In genomic region chr6:53011993-53012392, GRCh38 we compare ENCODE assay signal across 21 cellular contexts. TPM values are rescaled to one million over a fixed set of nuclear protein-coding genes. Genes with fewer than 3 reads are reported as not detected.
DNase-seq lines count a peak whose midpoint lies in the region; ATAC-seq and TF ChIP-seq lines count a peak whose summit lies in the region.
"Had no signal": no experiment of that assay in that cellular context is flagged by ENCODE, and none has a peak within 500 bp of the region (broad histone marks: within the 10 kb centered on the region; RNA-seq: fewer than 3 reads in every experiment).

No MANE protein-coding gene starts in this region.

- no peak overlapping the region for H2AK5ac ChIP-seq in mesendoderm (ENCODE audit: low read length)

- no peak overlapping the region for H3K4me2 ChIP-seq in mesendoderm (ENCODE audit: low read length)

- no peaks in the 10 kb centered on the region for H3K79me2 ChIP-seq in mesendoderm (ENCODE audit: control insufficient read depth, insufficient read depth, low read length)

- H3K27ac Mint-ChIP-seq in stimulated activated effector memory CD8-positive, alpha-beta T cell treated with anti-CD3 and anti-CD28 coated beads, Interleukin-12 subunit alpha, Interleukin-12 subunit beta, amount 100 ng/mL, for 72 hours = no peak overlapping the region
- H3K27ac Mint-ChIP-seq in activated naive CD8-positive, alpha-beta T cell treated with anti-CD3 and anti-CD28 coated beads, Interleukin-2, amount 50 U/mL, for 24 hours = no peak overlapping the region

- WGBS in mesendoderm (ENCODE audit: extremely low coverage, insufficient coverage, low lambda C conversion rate) = no CpG with 5 or more reads among the region's 1 CpG

- no peaks in the 10 kb centered on the region for H3K4me1 ChIP-seq in mesendoderm (ENCODE audit: control insufficient read depth, low read depth, low read length)
- H3K4me1 ChIP-seq: SJCRH30 had no signal

- no peak for ATAC-seq in stimulated activated effector memory CD8-positive, alpha-beta T cell treated with anti-CD3 and anti-CD28 coated beads, Interleukin-12 subunit alpha, Interleukin-12 subunit beta, amount 100 ng/mL, for 72 hours
- no peak for ATAC-seq in GM18502 (IDR thresholded peaks at IDR 0.05; ENCODE audit: poor library complexity, unreplicated experiment)
- ATAC-seq in activated naive CD8-positive, alpha-beta T cell treated with anti-CD3 and anti-CD28 coated beads, Interleukin-2, amount 50 U/mL, for 24 hours = no peak

- no peak overlapping the region for H3K23ac ChIP-seq in mesendoderm (ENCODE audit: low read length)

- H2BK15ac ChIP-seq in mesendoderm (replicated peaks; ENCODE audit: low read depth) = no peak overlapping the region

- H3K4ac ChIP-seq in mesendoderm (ENCODE audit: low read depth, low read length) = no peak overlapping the region

- H3K27me3 ChIP-seq in dorsolateral prefrontal cortex (no peaks in the 10 kb centered on the region), mesendoderm (ENCODE audit: insufficient read depth, low read length, poor library complexity) (no peaks in the 10 kb centered on the region)
- H3K27me3 ChIP-seq: SJCRH30 had no signal

- peak overlapping the region in 54 of 59 donors; percentile 20 to 84 (median 65) for H3K27ac ChIP-seq in dorsolateral prefrontal cortex
- H3K27ac ChIP-seq in mesendoderm (ENCODE audit: low read depth, low read length) = no peak overlapping the region
- H3K27ac ChIP-seq: SJCRH30 had no signal

- no peaks in the 10 kb centered on the region for H3K4me1 Mint-ChIP-seq in stimulated activated effector memory CD8-positive, alpha-beta T cell treated with anti-CD3 and anti-CD28 coated beads, Interleukin-12 subunit alpha, Interleukin-12 subunit beta, amount 100 ng/mL, for 72 hours
- no peaks in the 10 kb centered on the region for H3K4me1 Mint-ChIP-seq in activated naive CD8-positive, alpha-beta T cell treated with anti-CD3 and anti-CD28 coated beads, Interleukin-2, amount 50 U/mL, for 24 hours

- no peak overlapping the region for H3K4me3 ChIP-seq in dorsolateral prefrontal cortex
- H3K4me3 ChIP-seq in mesendoderm (ENCODE audit: low read length) = no peak overlapping the region
- H3K4me3 ChIP-seq: SJCRH30 had no signal

- no peak overlapping the region for H2BK5ac ChIP-seq in mesendoderm (ENCODE audit: low read length)

- no peak overlapping the region for H4K5ac ChIP-seq in mesendoderm (ENCODE audit: low read length)

- no peak overlapping the region for H2BK120ac ChIP-seq in mesendoderm (ENCODE audit: low read depth, low read length)

- peaks cover 36% of the 10 kb centered on the region for H3K36me3 Mint-ChIP-seq in stimulated activated effector memory CD8-positive, alpha-beta T cell treated with anti-CD3 and anti-CD28 coated beads, Interleukin-12 subunit alpha, Interleukin-12 subunit beta, amount 100 ng/mL, for 72 hours
- peaks cover 13% of the 10 kb centered on the region for H3K36me3 Mint-ChIP-seq in activated naive CD8-positive, alpha-beta T cell treated with anti-CD3 and anti-CD28 coated beads, Interleukin-2, amount 50 U/mL, for 24 hours (ENCODE audit: low read depth)

- H3K27me3 Mint-ChIP-seq in activated naive CD8-positive, alpha-beta T cell treated with anti-CD3 and anti-CD28 coated beads, Interleukin-2, amount 50 U/mL, for 24 hours = no peaks in the 10 kb centered on the region

- no peaks in the 10 kb centered on the region for H3K79me1 ChIP-seq in mesendoderm (ENCODE audit: low read length)

- no peak for TF ChIP-seq CTCF in dorsolateral prefrontal cortex (IDR thresholded peaks at IDR 0.05 in 54 of 56, conservative IDR thresholded peaks at IDR 0.05 in 2 of 56; ENCODE audit: low read depth in 1 of 56, partially characterized antibody in 56 of 56)

- H3K4me3 Mint-ChIP-seq in stimulated activated effector memory CD8-positive, alpha-beta T cell treated with anti-CD3 and anti-CD28 coated beads, Interleukin-12 subunit alpha, Interleukin-12 subunit beta, amount 100 ng/mL, for 72 hours = no peak overlapping the region
- no peak overlapping the region for H3K4me3 Mint-ChIP-seq in activated naive CD8-positive, alpha-beta T cell treated with anti-CD3 and anti-CD28 coated beads, Interleukin-2, amount 50 U/mL, for 24 hours

- H3K36me3 ChIP-seq in mesendoderm (ENCODE audit: control insufficient read depth, insufficient read depth, low read length) = peaks cover 9% of the 10 kb centered on the region
- H3K36me3 ChIP-seq: SJCRH30 had no signal

- H4K8ac ChIP-seq in mesendoderm (ENCODE audit: low read depth, low read length) = no peak overlapping the region

- H3K18ac ChIP-seq in mesendoderm (ENCODE audit: low read length) = no peak overlapping the region

- intact Hi-C loops in dorsolateral prefrontal cortex (cut with DNase I) = no loop called here

- DNase-seq in ELR (ENCODE audit: low read depth) (peak; percentile 4), NCI-H69 (lab: John Stamatoyannopoulos, UW) (peak; percentile 89), dorsolateral prefrontal cortex (no peak), mesendoderm (peak; percentile 28), NCI-H510A (lab: John Stamatoyannopoulos, UW) (no peak)
- no peak for DNase-seq in stimulated activated effector memory CD8-positive, alpha-beta T cell treated with anti-CD3 and anti-CD28 coated beads, Interleukin-12 subunit alpha, Interleukin-12 subunit beta, amount 100 ng/mL, for 72 hours (ENCODE audit: low spot score in 2 of 2)
- no peak for DNase-seq in activated naive CD8-positive, alpha-beta T cell treated with anti-CD3 and anti-CD28 coated beads, Interleukin-2, amount 50 U/mL, for 24 hours
- DNase-seq: activated CD4-positive, alpha-beta T cell treated with anti-CD3 and anti-CD28 coated beads, Interleukin-2, amount 50 U/mL, for 4 hours; activated gamma-delta T cell; AML-193; amniotic stem cell; DMS79; erythroblast; glutamatergic neuron; KG1; NCI-H526 treated with DMSO at 0.1 percent for 48 hours; nucleus accumbens; OCI-M1; SJCRH30; stimulated activated CD4-positive, alpha-beta T cell treated with anti-CD3 and anti-CD28 coated beads, Interleukin-4, amount 100 ng/mL, for 4 hours had no signal

- H3K9me3 Mint-ChIP-seq in stimulated activated effector memory CD8-positive, alpha-beta T cell treated with anti-CD3 and anti-CD28 coated beads, Interleukin-12 subunit alpha, Interleukin-12 subunit beta, amount 100 ng/mL, for 72 hours = no peaks in the 10 kb centered on the region
- H3K9me3 Mint-ChIP-seq in activated naive CD8-positive, alpha-beta T cell treated with anti-CD3 and anti-CD28 coated beads, Interleukin-2, amount 50 U/mL, for 24 hours = no peaks in the 10 kb centered on the region

- H3K9ac ChIP-seq in mesendoderm (ENCODE audit: low read length) = no peak overlapping the region

- H3K56ac ChIP-seq in mesendoderm (ENCODE audit: low read length) = no peak overlapping the region

RNA-seq across cellular contexts. Expression of gene GSTA4, which starts 16.9 kb away (rescaled TPM):
- total RNA-seq in dorsolateral prefrontal cortex = 10 to 100 TPM; 26.7 to 82.7 (median 57.8) TPM
- polyA plus RNA-seq in mesendoderm (2013, experiment 1 of 2) = 9.4 TPM
- polyA plus RNA-seq in mesendoderm (2013, experiment 2 of 2) = 9.3 TPM

RNA-seq across cellular contexts. Expression of gene CILK1, which starts 49.6 kb away (rescaled TPM):
- total RNA-seq in dorsolateral prefrontal cortex = 10 to 100 TPM in 116 of 120 experiments, 1 to 10 TPM in 4; 9.1 to 27.8 (median 14.9) TPM
- polyA plus RNA-seq in mesendoderm (2013, experiment 1 of 2) = 11.5 TPM
- 11.1 TPM for polyA plus RNA-seq in mesendoderm (2013, experiment 2 of 2)

RNA-seq across cellular contexts. Expression of gene FBXO9, which starts 53.2 kb away (rescaled TPM):
- total RNA-seq in dorsolateral prefrontal cortex = 100 to 1,000 TPM in 115 of 120 experiments, 10 to 100 TPM in 5; 91.4 to 209 (median 146) TPM
- 26.3 TPM for polyA plus RNA-seq in mesendoderm (2013, experiment 1 of 2)
- polyA plus RNA-seq in mesendoderm (2013, experiment 2 of 2) = 26.9 TPM

Comparison
In these comparisons a context has a peak if more than half of its experiments do, and no peak if none do; other contexts are left out.
1. DNase-seq: peak in ELR (single experiment), NCI-H69 (single experiment) and mesendoderm (single experiment); none in dorsolateral prefrontal cortex (0 of 10), stimulated activated effector memory CD8-positive, alpha-beta T cell treated with anti-CD3 and anti-CD28 coated beads, Interleukin-12 subunit alpha, Interleukin-12 subunit beta, amount 100 ng/mL, for 72 hours (0 of 2), activated naive CD8-positive, alpha-beta T cell treated with anti-CD3 and anti-CD28 coated beads, Interleukin-2, amount 50 U/mL, for 24 hours (single experiment) and NCI-H510A (single experiment).